In the genomic region with DNA sequence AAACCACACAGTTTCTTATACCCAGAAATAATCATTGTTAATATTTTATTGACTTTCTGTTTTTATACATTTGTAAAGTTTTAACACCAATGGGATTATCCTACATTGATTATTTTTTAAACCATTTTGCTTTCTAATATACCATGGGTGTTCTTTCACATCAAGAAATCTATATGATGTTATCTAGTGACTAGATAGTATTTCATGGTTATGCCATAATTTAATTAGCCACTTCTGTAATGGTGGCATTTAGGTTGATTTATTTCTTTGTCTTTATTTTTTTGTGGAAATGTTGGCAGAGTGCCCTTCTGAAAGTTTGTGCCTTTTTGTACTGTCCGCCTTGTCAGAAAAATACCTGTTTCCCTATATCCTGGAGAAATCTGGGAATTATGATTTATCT, we compare ENCODE assay signal across 20 cellular contexts.
"Had no signal": no experiment of that assay in that cellular context is flagged by ENCODE, and none has a peak within 500 bp of the region (broad histone marks: within the 10 kb centered on the region; RNA-seq: fewer than 3 reads in every experiment).

No MANE protein-coding gene starts in this region.

- ATAC-seq: Panc1, PC-3 had no signal

- H3K27ac ChIP-seq: RWPE1 had no signal

- DNase-seq: KBM-7; MV-4-11; NCI-H1048; NCI-H1105 treated with DMSO at 0.1 percent for 48 hours; NCI-H1417 treated with DMSO at 0.1 percent for 48 hours; NCI-H146; NCI-H1694 treated with DMSO at 0.1 percent for 48 hours; NCI-H1930; NCI-H2081 treated with DMSO at 0.1 percent for 48 hours; NCI-H2171; NCI-H226; NCI-H446 treated with DMSO at 0.1 percent for 48 hours; NCI-H510A treated with DMSO at 0.1 percent for 48 hours; NCI-H526; NCI-H748 treated with DMSO at 0.1 percent for 48 hours; NK-92 treated with Interleukin-12 subunit alpha and Interleukin-12 subunit beta, amount 100 ng/mL, for 24 hours; PC-3; SHP77 had no signal
